ENCODE assay signal across 8 cellular contexts in genomic region chr5:119328753-119329602, GRCh38. TPM values are rescaled to one million over a fixed set of nuclear protein-coding genes. Genes with fewer than 3 reads are reported as not detected.
A peak's percentile ranks its signal among the peaks of the same experiment; 100 is the strongest.
DNase-seq lines count a peak whose midpoint lies in the region; ATAC-seq and TF ChIP-seq lines count a peak whose summit lies in the region.

No MANE protein-coding gene starts in this region.

- no peaks in the 10 kb centered on the region for H3K36me3 ChIP-seq in spleen

- H3K9me3 ChIP-seq in spleen: no peaks in the 10 kb centered on the region

- no peaks in the 10 kb centered on the region for H3K36me3 Mint-ChIP-seq in chondrocyte (ENCODE audit: low read depth)

- H3K27me3 Mint-ChIP-seq in chondrocyte (ENCODE audit: low read depth): no peaks in the 10 kb centered on the region

- no peak overlapping the region for H3K4me3 ChIP-seq in spleen

- no peak for ATAC-seq in GM21367 (IDR thresholded peaks at IDR 0.05; ENCODE audit: unreplicated experiment)

- no peaks in the 10 kb centered on the region for H3K9me3 Mint-ChIP-seq in chondrocyte (ENCODE audit: low read depth)

- no peak for TF ChIP-seq CTCF in chondrocyte (IDR thresholded peaks at IDR 0.05)
- TF ChIP-seq CTCF in spleen (IDR thresholded peaks at IDR 0.05 in 8 of 11, conservative IDR thresholded peaks at IDR 0.05 in 3 of 11): no peak

- H3K27ac ChIP-seq in spleen: peak overlapping the region; percentile 22 to 91 (median 72)

- H3K4me1 Mint-ChIP-seq in chondrocyte (ENCODE audit: low read depth): peaks cover 42% of the 10 kb centered on the region

- 66 to 73% (median 70%) methylated on average over 10 of the region's 10 CpGs for WGBS in spleen, 5 donors

- intact Hi-C loops in spleen (cut with DNase I; ENCODE audit: low total_unique reads): no loop called here

- no peaks in the 10 kb centered on the region for H3K27me3 ChIP-seq in spleen (replicated peaks in 1 of 7)

- peak; percentile 22 for DNase-seq in GM03348 (ENCODE audit: low spot score)
- peak; percentile 60 for DNase-seq in T-helper 9 cell
- no peak for DNase-seq in chondrocyte (ENCODE audit: low spot score)
- DNase-seq in spleen: no peak
- DNase-seq in NCI-H748 treated with DMSO at 0.1 percent for 48 hours (lab: John Stamatoyannopoulos, UW): no peak
- DNase-seq in NCI-H748 (lab: John Stamatoyannopoulos, UW; ENCODE audit: unreplicated experiment): no peak
- no peak for DNase-seq in COR-L47 (lab: John Stamatoyannopoulos, UW)

- no peak for TF ChIP-seq POLR2A in spleen (IDR thresholded peaks at IDR 0.05)

- no peak overlapping the region for H3K4me3 Mint-ChIP-seq in chondrocyte (ENCODE audit: unreplicated experiment)

- H3K4me1 ChIP-seq in spleen: peaks cover 33 to 100% (median 94%) of the 10 kb centered on the region in 6 donors

- peak overlapping the region; percentile 66 for H3K27ac Mint-ChIP-seq in chondrocyte (ENCODE audit: unreplicated experiment)

RNA-seq across cellular contexts. Expression of gene TNFAIP8, which starts 26.8 kb away (rescaled TPM):
- total RNA-seq in chondrocyte: 15.0 to 22.3 TPM (median 19.5 TPM) in 3 replicates
- 100 to 1,000 TPM in 4 of 7 donors, 10 to 100 TPM in 3; 71.1 to 113 (median 102) TPM for total RNA-seq in spleen
- polyA plus RNA-seq in spleen: 100 to 1,000 TPM in 2 of 3 donors, 10 to 100 TPM in 1; 91.9 to 123 (median 100) TPM

Comparison
In these comparisons a context has a peak if more than half of its experiments do, and no peak if none do; other contexts are left out.
1. DNase-seq: peak in GM03348 (single experiment) and T-helper 9 cell (single experiment); none in chondrocyte (single experiment), spleen (single experiment), NCI-H748 treated with DMSO at 0.1 percent for 48 hours (single experiment), NCI-H748 (single experiment) and COR-L47 (single experiment).